In the genomic region with DNA sequence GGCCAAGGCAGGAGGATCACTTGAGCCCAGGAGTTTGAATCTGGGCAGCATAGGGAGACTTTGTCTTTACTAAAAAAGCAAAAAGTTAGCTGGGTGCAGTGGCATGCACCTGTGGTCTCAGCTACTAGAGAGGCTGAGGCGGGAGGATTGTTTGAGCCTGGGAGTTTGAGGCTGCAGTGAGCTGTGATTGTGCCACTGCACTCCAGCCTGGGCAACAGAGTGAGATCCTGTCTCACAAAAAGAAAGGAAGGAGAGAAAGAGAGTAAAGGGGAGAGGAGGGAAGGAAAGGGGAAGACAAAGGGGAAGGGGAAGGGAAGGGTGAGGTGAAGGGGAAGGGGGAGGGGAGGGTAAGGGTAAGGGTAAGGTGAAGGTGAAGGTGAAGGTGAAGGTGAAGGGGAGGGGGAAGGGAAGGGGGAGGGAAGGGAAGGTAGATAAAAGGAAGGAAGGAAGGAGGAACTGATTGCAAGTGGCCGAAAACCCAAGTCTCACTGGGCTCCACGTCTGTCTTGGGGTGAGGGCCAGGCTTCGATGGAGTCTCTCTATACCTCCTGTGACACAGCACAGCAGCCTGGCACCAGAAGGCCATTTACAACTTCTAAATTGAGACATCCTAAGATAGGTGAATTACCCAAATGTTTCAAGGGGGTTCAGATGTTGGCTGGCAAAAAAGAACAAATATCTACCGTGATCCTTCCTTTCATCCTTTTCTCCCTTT, we compare ENCODE assay signal across 2 cellular contexts.
TF ChIP-seq lines count a peak whose summit lies in the region.

No MANE protein-coding gene starts in this region.

TF ChIP-seq in HEK293, 187 proteins besides CTCF, POLR2A, EP300 and RAD21 (continued from another document):
- no peak for TF ChIP-seq ZNF138 (tag by site-specific recombination; IDR thresholded peaks at IDR 0.05; ENCODE audit: borderline replicate concordance)

TF ChIP-seq in WTC11, 78 proteins besides CTCF, POLR2A, EP300 and RAD21 (continued from another document):
- no peak for TF ChIP-seq TEAD1 (CRISPR knock-in tag; IDR thresholded peaks at IDR 0.05)
